26 cellular contexts compared by ENCODE assay signal in genomic region chr12:48151103-48151771, GRCh38. TPM values are rescaled to one million over a fixed set of nuclear protein-coding genes. Genes with fewer than 3 reads are reported as not detected.
DNase-seq lines count a peak whose midpoint lies in the region; ATAC-seq and TF ChIP-seq lines count a peak whose summit lies in the region.
"Had no signal": no experiment of that assay in that cellular context is flagged by ENCODE, and none has a peak within 500 bp of the region (broad histone marks: within the 10 kb centered on the region; RNA-seq: fewer than 3 reads in every experiment).

No MANE protein-coding gene starts in this region.

- peak overlapping the region; percentile 30; the same call in 1 of the 2 replicates for H3K4me2 ChIP-seq in KMS-11
- no peak overlapping the region for H3K4me2 ChIP-seq in H9 (ENCODE audit: insufficient read depth, insufficient read length, low read length)
- no peak overlapping the region for H3K4me2 ChIP-seq in hepatocyte

- H3K9me2 ChIP-seq in hepatocyte (replicated peaks; ENCODE audit: insufficient read depth), result no peaks in the 10 kb centered on the region

- H3K9ac ChIP-seq in KMS-11 (no peak overlapping the region), skeletal muscle tissue (ENCODE audit: low read depth in 1 of 3, low read length in 3 of 3) (peak overlapping the region in 2 of 3 donors; percentile 26 to 32), H9 (ENCODE audit: extremely low read depth, insufficient read length, low read length) (no peak overlapping the region)

- peaks cover 77% of the 10 kb centered on the region for H3K36me3 Mint-ChIP-seq in activated T-cell treated with anti-CD3 and anti-CD28 coated beads, Interleukin-2, amount 50 U/mL, for 24 hours (ENCODE audit: low read depth)
- peaks cover 55% of the 10 kb centered on the region for H3K36me3 Mint-ChIP-seq in effector memory CD8-positive, alpha-beta T cell (ENCODE audit: insufficient read depth)
- peaks cover 7 to 23% (median 13%) of the 10 kb centered on the region in 3 experiments; a peak in 6 of 7 replicates for H3K36me3 Mint-ChIP-seq in H9 (ENCODE audit: insufficient read depth in 1 of 3, low read depth in 3 of 3)

- H4K91ac ChIP-seq in H9 (ENCODE audit: insufficient read length, low read depth, low read length), result no peak overlapping the region

- no CpG with 5 or more reads among the region's 2 CpGs for WGBS in H9 (ENCODE audit: extremely low coverage, insufficient read length, low lambda C conversion rate)
- WGBS in hepatocyte (ENCODE audit: low lambda C conversion rate, missing lambda C conversion rate), result 84% methylated on average over 2 of the region's 2 CpGs

- H3K4ac ChIP-seq in H9 (ENCODE audit: low read depth, low read length), result no peak overlapping the region

- H2BK20ac ChIP-seq in H9 (ENCODE audit: low read depth, low read length, poor library complexity, severe bottlenecking), result no peak overlapping the region

- no peaks in the 10 kb centered on the region for H4K20me1 ChIP-seq in KMS-11 (ENCODE audit: insufficient read depth)
- H4K20me1 ChIP-seq in H9 (ENCODE audit: control insufficient read depth, insufficient read depth, insufficient read length), result no peaks in the 10 kb centered on the region
- no peaks in the 10 kb centered on the region for H4K20me1 ChIP-seq in hepatocyte (ENCODE audit: insufficient read depth, poor library complexity, severe bottlenecking)

- H3K27ac Mint-ChIP-seq in activated T-cell treated with anti-CD3 and anti-CD28 coated beads, Interleukin-2, amount 50 U/mL, for 24 hours, result peak overlapping the region; percentile 87
- peak overlapping the region; percentile 58 to 70 for H3K27ac Mint-ChIP-seq in effector memory CD8-positive, alpha-beta T cell
- H3K27ac Mint-ChIP-seq in H9, result no peak overlapping the region
- H3K27ac Mint-ChIP-seq: memory B cell; T-helper 2 cell treated with Interferon-gamma antibody and Interleukin-4, amounts not matched to agents 5 μg/mL and 100 μg/mL, for 36 hours had no signal

- H2BK12ac ChIP-seq in H9 (ENCODE audit: insufficient read length, low read depth, low read length), result no peak overlapping the region

- H3K27me3 ChIP-seq in KMS-11 (ENCODE audit: insufficient read depth, low read depth) (no peaks in the 10 kb centered on the region), skeletal muscle tissue (ENCODE audit: control insufficient read depth in 3 of 3, insufficient read depth in 3 of 3, low read length in 3 of 3) (no peaks in the 10 kb centered on the region), H9 (ENCODE audit: insufficient read depth, low read length) (no peaks in the 10 kb centered on the region), hepatocyte (no peaks in the 10 kb centered on the region)
- H3K27me3 ChIP-seq: ascending aorta; BLaER1 treated with 17β-estradiol and CSF1 and Interleukin-3, amounts not matched to agents 10 nM and 100 nM; upper lobe of left lung had no signal

- H3K9me3 Mint-ChIP-seq in activated T-cell treated with anti-CD3 and anti-CD28 coated beads, Interleukin-2, amount 50 U/mL, for 24 hours, result no peaks in the 10 kb centered on the region
- no peaks in the 10 kb centered on the region for H3K9me3 Mint-ChIP-seq in effector memory CD8-positive, alpha-beta T cell
- H3K9me3 Mint-ChIP-seq in H9, result no peaks in the 10 kb centered on the region
- H3K9me3 Mint-ChIP-seq: central memory CD8-positive, alpha-beta T cell; memory B cell; T-helper 2 cell treated with Interferon-gamma antibody and Interleukin-4, amounts not matched to agents 5 μg/mL and 100 μg/mL, for 36 hours had no signal

- no peak overlapping the region for H3K14ac ChIP-seq in H9 (ENCODE audit: insufficient read depth, low read length)

- H3K79me2 ChIP-seq in KMS-11 (ENCODE audit: insufficient read depth, low read depth) (peaks cover 30% of the 10 kb centered on the region), H9 (ENCODE audit: insufficient read depth, low read length) (no peaks in the 10 kb centered on the region), hepatocyte (peaks cover 29% of the 10 kb centered on the region)

- H3K4me1 ChIP-seq in KMS-11 (ENCODE audit: low read depth, poor library complexity, severe bottlenecking) (peaks cover 55% of the 10 kb centered on the region), skeletal muscle tissue (ENCODE audit: control insufficient read depth in 3 of 3, insufficient read depth in 3 of 3, low read length in 3 of 3) (peaks cover 37 to 57% (median 43%) of the 10 kb centered on the region in 3 donors), H9 (ENCODE audit: insufficient read depth, low read length) (no peaks in the 10 kb centered on the region), hepatocyte (ENCODE audit: insufficient read depth) (peaks cover 2% of the 10 kb centered on the region)
- H3K4me1 ChIP-seq: Caco-2 had no signal

- peaks cover 38% of the 10 kb centered on the region for H3K4me1 Mint-ChIP-seq in activated T-cell treated with anti-CD3 and anti-CD28 coated beads, Interleukin-2, amount 50 U/mL, for 24 hours (ENCODE audit: low read depth)
- H3K4me1 Mint-ChIP-seq in effector memory CD8-positive, alpha-beta T cell (ENCODE audit: low read depth in 2 of 2), result peaks cover 9 to 17% of the 10 kb centered on the region in 2 donors
- H3K4me1 Mint-ChIP-seq in H9, result peaks cover 2 to 5% of the 10 kb centered on the region in 2 experiments; a peak in 1 of 4 replicates

- H3K27me3 Mint-ChIP-seq in activated T-cell treated with anti-CD3 and anti-CD28 coated beads, Interleukin-2, amount 50 U/mL, for 24 hours, result no peaks in the 10 kb centered on the region
- no peaks in the 10 kb centered on the region for H3K27me3 Mint-ChIP-seq in effector memory CD8-positive, alpha-beta T cell
- no peaks in the 10 kb centered on the region for H3K27me3 Mint-ChIP-seq in H9 (ENCODE audit: low read depth)
- H3K27me3 Mint-ChIP-seq: central memory CD8-positive, alpha-beta T cell; memory B cell had no signal

- ATAC-seq in effector memory CD8-positive, alpha-beta T cell (replicated peaks), result no peak
- ATAC-seq: SK-N-SH treated with all-trans-retinoic acid at 6 μM for 48 hours had no signal

- no peak overlapping the region for H4K5ac ChIP-seq in H9 (ENCODE audit: insufficient read length, low read depth, low read length)

- H3T11ph ChIP-seq in H9 (ENCODE audit: low read length), result no peak overlapping the region

- no peak overlapping the region for H2AFZ ChIP-seq in KMS-11 (ENCODE audit: low read depth)
- H2AFZ ChIP-seq in H9 (ENCODE audit: low read length), result no peak overlapping the region
- H2AFZ ChIP-seq in hepatocyte, result no peak overlapping the region

- no peak for DNase-seq in activated T-cell treated with anti-CD3 and anti-CD28 coated beads, Interleukin-2, amount 50 U/mL, for 24 hours
- DNase-seq in activated T-cell treated with anti-CD3 and anti-CD28 coated beads, Interleukin-2, amount 50 U/mL, for 48 hours, result no peak
- no peak for DNase-seq in effector memory CD8-positive, alpha-beta T cell
- DNase-seq in H9 (no peak), hepatocyte (ENCODE audit: low spot score) (no peak), T-helper 9 cell (no peak)
- DNase-seq: Caco-2; NCI-H1694 treated with DMSO at 0.1 percent for 48 hours; NCI-H2171 treated with DMSO at 0.1 percent for 48 hours; NCI-H526; stimulated activated CD4-positive, alpha-beta T cell treated with anti-CD3 and anti-CD28 coated beads, Interleukin-4, amount 100 ng/mL, for 24 hours; upper lobe of left lung had no signal

- no peaks in the 10 kb centered on the region for H3K79me1 ChIP-seq in H9 (ENCODE audit: insufficient read depth, low read depth, low read length, poor library complexity, severe bottlenecking)

- H3K36me3 ChIP-seq in KMS-11 (ENCODE audit: insufficient read depth) (peaks cover 10% of the 10 kb centered on the region; the same call in 1 of the 2 replicates), skeletal muscle tissue (ENCODE audit: control insufficient read depth in 3 of 3, insufficient read depth in 3 of 3, low read length in 3 of 3) (peaks cover 40 to 55% (median 42%) of the 10 kb centered on the region in 3 donors), hepatocyte (replicated peaks; ENCODE audit: insufficient read depth, low read depth) (peaks cover 6% of the 10 kb centered on the region)

- H3K56ac ChIP-seq in H9 (ENCODE audit: insufficient read length, low read depth, low read length), result no peak overlapping the region

- no peak overlapping the region for H2BK15ac ChIP-seq in H9 (ENCODE audit: low read depth, low read length)

- no peak overlapping the region for H2AK5ac ChIP-seq in H9 (ENCODE audit: insufficient read length, low read length)

- H3K18ac ChIP-seq in H9 (ENCODE audit: insufficient read length, low read depth, low read length), result no peak overlapping the region

- no peaks in the 10 kb centered on the region for H3K23me2 ChIP-seq in H9 (ENCODE audit: insufficient read length, low read depth, low read length, poor library complexity, severe bottlenecking)

- TF ChIP-seq CTCF in KMS-11 (conservative IDR thresholded peaks at IDR 0.05; ENCODE audit: low read depth, low read length) (no peak), H9 (conservative IDR thresholded peaks at IDR 0.05) (no peak), hepatocyte (IDR thresholded peaks at IDR 0.05; ENCODE audit: poor library complexity) (no peak)

- no peaks in the 10 kb centered on the region for H3K9me3 ChIP-seq in skeletal muscle tissue (ENCODE audit: control insufficient read depth in 3 of 3, low read length in 3 of 3)
- H3K9me3 ChIP-seq in H9 (ENCODE audit: control insufficient read depth, low read depth, low read length), result no peaks in the 10 kb centered on the region
- H3K9me3 ChIP-seq in hepatocyte (ENCODE audit: low read depth), result no peaks in the 10 kb centered on the region
- H3K9me3 ChIP-seq: ascending aorta; BLaER1 treated with 17β-estradiol and CSF1 and Interleukin-3, amounts not matched to agents 10 nM and 100 nM; Caco-2; upper lobe of left lung had no signal

- no peak overlapping the region for H3K23ac ChIP-seq in H9 (ENCODE audit: insufficient read length, low read depth, low read length)

- no peak overlapping the region for H4K8ac ChIP-seq in H9 (replicated peaks; ENCODE audit: insufficient read length, low read depth, low read length)

- H3K27ac ChIP-seq in KMS-11, result peak overlapping the region; percentile 71
- peak overlapping the region; percentile 83 for H3K27ac ChIP-seq in skeletal muscle tissue (ENCODE audit: low read depth, low read length)
- H3K27ac ChIP-seq in H9 (ENCODE audit: insufficient read length, low read depth, low read length), result no peak overlapping the region
- H3K27ac ChIP-seq in hepatocyte, result no peak overlapping the region
- H3K27ac ChIP-seq: ascending aorta, upper lobe of left lung had no signal

- no peak overlapping the region for H3K4me3 ChIP-seq in KMS-11 (IDR thresholded peaks at IDR 0.05; ENCODE audit: insufficient read depth, low read depth, low read length)
- peak overlapping the region in 1 of 3 donors; percentile 12 for H3K4me3 ChIP-seq in skeletal muscle tissue (ENCODE audit: low read length in 3 of 3)
- H3K4me3 ChIP-seq in hepatocyte, result no peak overlapping the region
- H3K4me3 ChIP-seq: ascending aorta; BLaER1 treated with 17β-estradiol and CSF1 and Interleukin-3, amounts not matched to agents 10 nM and 100 nM; upper lobe of left lung had no signal

- H3K4me3 Mint-ChIP-seq in activated T-cell treated with anti-CD3 and anti-CD28 coated beads, Interleukin-2, amount 50 U/mL, for 24 hours, result no peak overlapping the region
- H3K4me3 Mint-ChIP-seq in effector memory CD8-positive, alpha-beta T cell, result no peak overlapping the region
- H3K4me3 Mint-ChIP-seq in H9, result no peak overlapping the region
- H3K4me3 Mint-ChIP-seq: central memory CD8-positive, alpha-beta T cell; memory B cell; T-helper 2 cell treated with Interferon-gamma antibody and Interleukin-4, amounts not matched to agents 5 μg/mL and 100 μg/mL, for 36 hours had no signal

- H2BK5ac ChIP-seq in H9 (ENCODE audit: insufficient read length, low read length), result no peak overlapping the region

- H2BK120ac ChIP-seq in H9 (ENCODE audit: low read depth, low read length, poor library complexity, severe bottlenecking), result no peak overlapping the region

RNA-seq across cellular contexts. Expression of gene ASB8, which starts 6.1 kb away (rescaled TPM):
- total RNA-seq in skeletal muscle tissue (32.9 TPM), H9 (2021) (8.9 and 10.9 TPM in 2 replicates), hepatocyte (22.4 and 27.2 TPM in 2 replicates)
- 24.8 and 29.0 TPM in 2 replicates for polyA plus RNA-seq in hepatocyte

RNA-seq across cellular contexts. Expression of gene PFKM, which starts 32.1 kb away (rescaled TPM):
- total RNA-seq in skeletal muscle tissue (304 TPM), H9 (2021) (92.4 and 105 TPM in 2 replicates), hepatocyte (45.6 and 49.1 TPM in 2 replicates)
- 51.9 and 57.0 TPM in 2 replicates for polyA plus RNA-seq in hepatocyte

RNA-seq across cellular contexts. Expression of gene CCDC184, which starts 32.2 kb away (rescaled TPM):
- 0.52 TPM for total RNA-seq in skeletal muscle tissue
- 0.11 and 0.13 TPM in 2 replicates for total RNA-seq in H9 (2021)
- total RNA-seq in hepatocyte, result 4.8 and 7.7 TPM in 2 replicates
- 13.8 and 19.4 TPM in 2 replicates for polyA plus RNA-seq in hepatocyte

RNA-seq across cellular contexts. Expression of gene SENP1, which starts 45.4 kb away (rescaled TPM):
- total RNA-seq in skeletal muscle tissue (15.1 TPM), H9 (2021) (28.8 and 30.1 TPM in 2 replicates), hepatocyte (14.4 and 16.9 TPM in 2 replicates)
- 3.9 and 5.0 TPM in 2 replicates for polyA plus RNA-seq in hepatocyte

RNA-seq across cellular contexts. Expression of gene OR10AD1, which starts 51.9 kb away (rescaled TPM):
- total RNA-seq in skeletal muscle tissue (not detected), H9 (2021) (not detected in 2 replicates), hepatocyte (not detected in 2 replicates)
- polyA plus RNA-seq in hepatocyte, result 0.29 TPM in 1 of 2 replicates, not detected in the other
- total RNA-seq: ascending aorta, Caco-2, epithelial cell of proximal tubule, fibroblast of villous mesenchyme, myocyte, renal cortical epithelial cell, RPMI7951, upper lobe of left lung had no signal
- polyA plus RNA-seq: keratinocyte had no signal

Comparison
In these comparisons a context has a peak if more than half of its experiments do, and no peak if none do; other contexts are left out.
1. H3K27ac Mint-ChIP-seq: peak in activated T-cell treated with anti-CD3 and anti-CD28 coated beads, Interleukin-2, amount 50 U/mL, for 24 hours (single experiment) and effector memory CD8-positive, alpha-beta T cell (2 of 2); none in H9 (0 of 3).
2. H3K27ac ChIP-seq: peak in KMS-11 (single experiment) and skeletal muscle tissue (single experiment); none in H9 (single experiment) and hepatocyte (single experiment).
3. H3K9ac ChIP-seq: peak in skeletal muscle tissue (2 of 3); none in KMS-11 (single experiment) and H9 (single experiment).